Comparison of ENCODE assay signal across 9 cellular contexts in genomic region chr7:131104611-131105293, GRCh38.
DNase-seq lines count a peak whose midpoint lies in the region; ATAC-seq, FAIRE-seq and TF ChIP-seq lines count a peak whose summit lies in the region.
"Had no signal": no experiment of that assay in that cellular context is flagged by ENCODE, and none has a peak within 500 bp of the region (broad histone marks: within the 10 kb centered on the region; RNA-seq: fewer than 3 reads in every experiment).

No MANE protein-coding gene starts in this region.

- in situ Hi-C loops in gastrocnemius medialis (cut with MboI; ENCODE audit: low sequenced_read_pairs in 4 of 4), result loop anchor here in 1 of 4 donors (10.0 kb wide), 1 partner anchor 180 kb away; no protein-coding TSS in a partner anchor

- H3K27me3 Mint-ChIP-seq in T-helper 2 cell treated with Interferon-gamma antibody and Interleukin-4, amounts not matched to agents 5 μg/mL and 100 μg/mL, for 36 hours (ENCODE audit: low read depth), result no peaks in the 10 kb centered on the region

- H3K4me3 ChIP-seq in gastrocnemius medialis (peak overlapping the region; percentile 61 to 93 (median 68)), small intestine (ENCODE audit: low read depth in 1 of 2, low read length in 2 of 2) (peak overlapping the region in 1 of 2 donors; percentile 67)

- no peaks in the 10 kb centered on the region for H3K27me3 ChIP-seq in gastrocnemius medialis
- no peaks in the 10 kb centered on the region for H3K27me3 ChIP-seq in small intestine (ENCODE audit: control insufficient read depth in 2 of 2, insufficient read depth in 2 of 2, low read length in 2 of 2)

- peaks cover 0 to 48% of the 10 kb centered on the region in 2 donors for H3K36me3 ChIP-seq in gastrocnemius medialis
- no peaks in the 10 kb centered on the region for H3K36me3 ChIP-seq in small intestine (ENCODE audit: control insufficient read depth in 2 of 2, insufficient read depth in 2 of 2, low read length in 2 of 2)

- peak overlapping the region; percentile 78 for H3K4me3 Mint-ChIP-seq in T-helper 2 cell treated with Interferon-gamma antibody and Interleukin-4, amounts not matched to agents 5 μg/mL and 100 μg/mL, for 36 hours

- H3K27ac ChIP-seq in gastrocnemius medialis (peak overlapping the region; percentile 80 to 100 (median 88)), small intestine (ENCODE audit: low read depth in 1 of 2, low read length in 1 of 2) (peak overlapping the region in 1 of 2 donors; percentile 83)

- TF ChIP-seq POLR2A in gastrocnemius medialis (IDR thresholded peaks at IDR 0.05), result no peak

- ATAC-seq in gastrocnemius medialis (no peak), GM21381 (IDR thresholded peaks at IDR 0.05; ENCODE audit: unreplicated experiment) (no peak), GM21619 (IDR thresholded peaks at IDR 0.05; ENCODE audit: unreplicated experiment) (no peak)

- H3K4me1 ChIP-seq in gastrocnemius medialis (peaks cover 47 to 49% of the 10 kb centered on the region in 2 donors), small intestine (ENCODE audit: control insufficient read depth in 2 of 2, insufficient read depth in 1 of 2, low read depth in 1 of 2, low read length in 1 of 2) (peaks cover 0 to 7% of the 10 kb centered on the region in 2 donors)

- no peak for TF ChIP-seq CTCF in gastrocnemius medialis (IDR thresholded peaks at IDR 0.05 in 4 of 5, conservative IDR thresholded peaks at IDR 0.05 in 1 of 5)

- no peaks in the 10 kb centered on the region for H3K9me3 ChIP-seq in gastrocnemius medialis
- H3K9me3 ChIP-seq in small intestine (ENCODE audit: control insufficient read depth, low read depth), result no peaks in the 10 kb centered on the region

- WGBS in small intestine, 3 donors, result 69 to 73% (median 73%) methylated on average over 12 of the region's 12 CpGs

- FAIRE-seq in small intestine (lab: Jason Lieb, UNC), result no peak
- FAIRE-seq in urothelium cell line (lab: Jason Lieb, UNC), result no peak

- peak overlapping the region; percentile 62 for H3K27ac Mint-ChIP-seq in T-helper 2 cell treated with Interferon-gamma antibody and Interleukin-4, amounts not matched to agents 5 μg/mL and 100 μg/mL, for 36 hours

- intact Hi-C loops in gastrocnemius medialis (cut with DNase I; ENCODE audit: low total_unique reads), result loop anchor here (5.0 to 10.0 kb wide), 5 partner anchors 92 to 390 kb away; no protein-coding TSS in a partner anchor

- DNase-seq in GM04504 (ENCODE audit: low read depth) (peak; percentile 6), fibroblast of peridontal ligament (ENCODE audit: extremely low read depth) (peak; percentile 30), gastrocnemius medialis (no peak), small intestine (no peak), urothelium cell line (ENCODE audit: low spot score) (no peak)
- DNase-seq in T-helper 2 cell treated with Interferon-gamma antibody and Interleukin-4, amounts not matched to agents 5 μg/mL and 100 μg/mL, for 36 hours (ENCODE audit: low spot score), result no peak
- DNase-seq: foreskin melanocyte had no signal

- H3K9me3 Mint-ChIP-seq in T-helper 2 cell treated with Interferon-gamma antibody and Interleukin-4, amounts not matched to agents 5 μg/mL and 100 μg/mL, for 36 hours, result no peaks in the 10 kb centered on the region

- peaks cover 29% of the 10 kb centered on the region for H3K36me3 Mint-ChIP-seq in T-helper 2 cell treated with Interferon-gamma antibody and Interleukin-4, amounts not matched to agents 5 μg/mL and 100 μg/mL, for 36 hours (ENCODE audit: low read depth)

- H3K4me1 Mint-ChIP-seq in T-helper 2 cell treated with Interferon-gamma antibody and Interleukin-4, amounts not matched to agents 5 μg/mL and 100 μg/mL, for 36 hours (ENCODE audit: low read depth), result peaks cover 52% of the 10 kb centered on the region

Comparison
In these comparisons a context has a peak if more than half of its experiments do, and no peak if none do; other contexts are left out.
1. DNase-seq: peak in GM04504 (single experiment) and fibroblast of peridontal ligament (single experiment); none in T-helper 2 cell treated with Interferon-gamma antibody and Interleukin-4, amounts not matched to agents 5 μg/mL and 100 μg/mL, for 36 hours (single experiment), gastrocnemius medialis (0 of 2), small intestine (single experiment) and urothelium cell line (single experiment).